ENCODE assay signal across 22 cellular contexts in the genomic region with DNA sequence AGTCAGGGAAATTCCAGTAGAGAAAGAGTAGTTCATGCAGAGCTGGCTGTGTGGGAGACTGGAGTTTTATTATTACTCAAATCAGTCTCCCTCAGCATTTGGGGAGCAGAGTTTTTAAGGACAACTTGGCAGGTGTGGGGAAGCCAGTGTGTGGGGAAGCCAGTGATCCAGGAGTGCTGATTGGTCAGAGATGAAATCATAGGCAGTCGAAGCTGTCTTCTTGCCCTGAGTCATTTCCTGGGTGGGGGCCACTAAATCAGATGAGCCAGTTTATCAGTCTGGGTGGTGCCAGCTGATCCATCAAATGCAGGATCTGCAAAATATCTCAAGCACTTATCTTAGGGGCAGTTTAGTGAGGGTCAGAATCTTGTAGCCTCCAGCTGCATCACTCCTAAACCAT.
"Had no signal": no experiment of that assay in that cellular context is flagged by ENCODE, and none has a peak within 500 bp of the region (broad histone marks: within the 10 kb centered on the region; RNA-seq: fewer than 3 reads in every experiment).

No MANE protein-coding gene starts in this region.

- H3K36me3 ChIP-seq: brain microvascular endothelial cell had no signal

- H3K4me3 ChIP-seq: SK-N-MC had no signal

- FAIRE-seq: TTC549 had no signal

- H3K9me3 Mint-ChIP-seq: activated naive CD8-positive, alpha-beta T cell treated with anti-CD3 and anti-CD28 coated beads for 36 hours had no signal

- H3K27ac Mint-ChIP-seq: activated B cell treated with CpG ODN at 0.5 μM for 24 hours; activated CD4-positive, alpha-beta memory T cell treated with anti-CD3 and anti-CD28 coated beads, Interleukin-2, amount 10 ng/mL, durations not matched to agents 7 days and 5 days; activated naive CD8-positive, alpha-beta T cell treated with anti-CD3 and anti-CD28 coated beads for 36 hours; T-cell had no signal

- H3K36me3 Mint-ChIP-seq: activated naive CD8-positive, alpha-beta T cell treated with anti-CD3 and anti-CD28 coated beads for 36 hours; T-cell had no signal

- DNase-seq: activated B cell treated with CpG ODN at 0.5 μM for 24 hours; activated CD4-positive, alpha-beta memory T cell treated with anti-CD3 and anti-CD28 coated beads, Interleukin-2, amount 10 ng/mL, durations not matched to agents 7 days and 5 days; activated CD4-positive, alpha-beta T cell treated with anti-CD3 and anti-CD28 coated beads, Interleukin-2, amount 50 U/mL, for 1 hour; activated CD8-positive, alpha-beta memory T cell treated with anti-CD3 and anti-CD28 coated beads, Interleukin-2, amount 50 U/mL, for 48 hours; activated naive CD8-positive, alpha-beta T cell treated with anti-CD3 and anti-CD28 coated beads for 36 hours; activated T-cell treated with anti-CD3 and anti-CD28 coated beads, Interleukin-2, amount 50 U/mL, for 1 hour; brain microvascular endothelial cell; KBM-7; NCI-H1092; NCI-H1417; NCI-H1930; NCI-H2171 treated with DMSO at 0.1 percent for 48 hours; NCI-H226; NCI-H526; NCI-H774; RPMI8226; T-cell; T-helper 2 cell; T1000 had no signal

- H3K27me3 ChIP-seq: brain microvascular endothelial cell had no signal

- ATAC-seq: Right ventricle myocardium inferior, T-cell had no signal
